Comparison of ENCODE assay signal across 8 cellular contexts in genomic region chr12:119229837-119230236, GRCh38. TPM values are rescaled to one million over a fixed set of nuclear protein-coding genes. Genes with fewer than 3 reads are reported as not detected.
DNase-seq lines count a peak whose midpoint lies in the region; ATAC-seq and TF ChIP-seq lines count a peak whose summit lies in the region.

No MANE protein-coding gene starts in this region.

- H3K4me1 ChIP-seq in HAP-1 = no peaks in the 10 kb centered on the region
- H3K4me1 ChIP-seq in OCI-LY1 (ENCODE audit: insufficient read depth, low read length, severe bottlenecking) = no peaks in the 10 kb centered on the region
- peaks cover 0 to under 1% of the 10 kb centered on the region in 2 experiments for H3K4me1 ChIP-seq in trophoblast cell (ENCODE audit: control insufficient read depth in 1 of 2, insufficient read depth in 2 of 2, low read length in 2 of 2)

- H2AFZ ChIP-seq in OCI-LY1 (ENCODE audit: low read length) = 0 out of 2 replicates have a peak overlapping the region, but pooled peaks have one; percentile 27
- peak overlapping the region; percentile 90 for H2AFZ ChIP-seq in trophoblast cell (ENCODE audit: insufficient read depth, low read length, poor library complexity)

- TF ChIP-seq CTCF in OCI-LY1 (IDR thresholded peaks at IDR 0.05; ENCODE audit: low read length) (no peak), fibroblast of mammary gland (conservative IDR thresholded peaks at IDR 0.05; ENCODE audit: control insufficient read depth, insufficient read depth, low read depth, low read length) (no peak)

- H3K9me2 ChIP-seq in OCI-LY1 (ENCODE audit: low read depth, low read length) = no peaks in the 10 kb centered on the region

- no peak overlapping the region for H4K12ac ChIP-seq in trophoblast cell (ENCODE audit: low read depth, low read length)

- no peak overlapping the region for H2AK5ac ChIP-seq in trophoblast cell (ENCODE audit: low read length)

- no peaks in the 10 kb centered on the region for H3K36me3 Mint-ChIP-seq in T-helper 17 cell (ENCODE audit: low read depth)
- H3K36me3 Mint-ChIP-seq in activated naive CD8-positive, alpha-beta T cell treated with anti-CD3 and anti-CD28 coated beads for 36 hours = no peaks in the 10 kb centered on the region

- H3K4me3 ChIP-seq in HAP-1 (no peak overlapping the region), OCI-LY1 (ENCODE audit: low read depth, low read length, poor library complexity, severe bottlenecking) (no peak overlapping the region), fibroblast of mammary gland (ENCODE audit: control insufficient read depth, low read depth, low read length) (no peak overlapping the region), trophoblast cell (ENCODE audit: low read depth, low read length) (no peak overlapping the region)

- no peak overlapping the region for H2BK120ac ChIP-seq in trophoblast cell (ENCODE audit: insufficient read depth, low read length, poor library complexity)

- no peak overlapping the region for H3K27ac Mint-ChIP-seq in T-helper 17 cell
- H3K27ac Mint-ChIP-seq in activated naive CD8-positive, alpha-beta T cell treated with anti-CD3 and anti-CD28 coated beads for 36 hours = no peak overlapping the region

- H3K79me1 ChIP-seq in trophoblast cell (ENCODE audit: low read length) = no peaks in the 10 kb centered on the region

- H3K4me1 Mint-ChIP-seq in T-helper 17 cell = no peaks in the 10 kb centered on the region
- no peaks in the 10 kb centered on the region for H3K4me1 Mint-ChIP-seq in activated naive CD8-positive, alpha-beta T cell treated with anti-CD3 and anti-CD28 coated beads for 36 hours

- no peak for ATAC-seq in T-helper 17 cell
- ATAC-seq in GM18858 (IDR thresholded peaks at IDR 0.05; ENCODE audit: unreplicated experiment) = no peak

- H2BK12ac ChIP-seq in trophoblast cell (ENCODE audit: low read length) = no peak overlapping the region

- H3K27me3 ChIP-seq in HAP-1 (ENCODE audit: low read depth) = no peaks in the 10 kb centered on the region
- H3K27me3 ChIP-seq in OCI-LY1 (ENCODE audit: insufficient read depth, low read length) = no peaks in the 10 kb centered on the region
- H3K27me3 ChIP-seq in trophoblast cell (ENCODE audit: insufficient read depth, low read length) = no peaks in the 10 kb centered on the region

- peaks cover under 1% of the 10 kb centered on the region for H3K27me3 Mint-ChIP-seq in T-helper 17 cell
- H3K27me3 Mint-ChIP-seq in activated naive CD8-positive, alpha-beta T cell treated with anti-CD3 and anti-CD28 coated beads for 36 hours = peaks cover 4% of the 10 kb centered on the region

- H3K9me3 ChIP-seq in HAP-1 (no peaks in the 10 kb centered on the region), OCI-LY1 (ENCODE audit: low read length) (no peaks in the 10 kb centered on the region), trophoblast cell (ENCODE audit: insufficient read depth, low read depth, low read length) (peaks cover 2% of the 10 kb centered on the region), T-helper 17 cell (ENCODE audit: control insufficient read depth, low read length, poor library complexity, severe bottlenecking) (no peaks in the 10 kb centered on the region)

- no peak overlapping the region for H3K27ac ChIP-seq in OCI-LY1 (ENCODE audit: low read depth, low read length, poor library complexity, severe bottlenecking)
- no peak overlapping the region for H3K27ac ChIP-seq in trophoblast cell (ENCODE audit: low read depth, low read length)

- H3K14ac ChIP-seq in trophoblast cell (ENCODE audit: low read length) = peak overlapping the region; percentile 69

- peak overlapping the region; percentile 57 for H4K91ac ChIP-seq in trophoblast cell (ENCODE audit: low read depth, low read length)

- no peaks in the 10 kb centered on the region for H4K20me1 ChIP-seq in OCI-LY1 (ENCODE audit: insufficient read depth, low read length)

- H3K4me2 ChIP-seq in OCI-LY1 (ENCODE audit: low read length) = no peak overlapping the region
- peak overlapping the region; percentile 60 for H3K4me2 ChIP-seq in trophoblast cell (ENCODE audit: low read length)

- no peaks in the 10 kb centered on the region for H3F3A ChIP-seq in OCI-LY1 (ENCODE audit: insufficient read depth, low read length)

- no peak overlapping the region for H3K18ac ChIP-seq in trophoblast cell (ENCODE audit: low read length)

- no peak overlapping the region for H3K4me3 Mint-ChIP-seq in T-helper 17 cell
- no peak overlapping the region for H3K4me3 Mint-ChIP-seq in activated naive CD8-positive, alpha-beta T cell treated with anti-CD3 and anti-CD28 coated beads for 36 hours

- H3K36me3 ChIP-seq in HAP-1 (replicated peaks) (no peaks in the 10 kb centered on the region), OCI-LY1 (ENCODE audit: insufficient read depth, low read length) (no peaks in the 10 kb centered on the region), trophoblast cell (ENCODE audit: control insufficient read depth in 1 of 2, insufficient read depth in 2 of 2, low read length in 2 of 2) (no peaks in the 10 kb centered on the region)

- in situ Hi-C loops in HAP-1 (cut with MboI; ENCODE audit: low sequenced_read_pairs) = no loop called here

- H2BK5ac ChIP-seq in trophoblast cell (ENCODE audit: low read depth, low read length, poor library complexity) = no peak overlapping the region

- H3K79me2 ChIP-seq in OCI-LY1 (ENCODE audit: insufficient read depth, low read length) (no peaks in the 10 kb centered on the region), trophoblast cell (ENCODE audit: control insufficient read depth, insufficient read depth, low read length, poor library complexity) (peaks cover 2% of the 10 kb centered on the region)

- peak; percentile 42 to 71 for DNase-seq in HAP-1 (ENCODE audit: low spot score in 2 of 2)
- peak; percentile 29 for DNase-seq in fibroblast of mammary gland (ENCODE audit: low read depth)
- peak; percentile 43 to 84 for DNase-seq in trophoblast cell
- no peak for DNase-seq in T-helper 17 cell
- no peak for DNase-seq in activated naive CD8-positive, alpha-beta T cell treated with anti-CD3 and anti-CD28 coated beads for 36 hours
- DNase-seq in SKM-1 (lab: John Stamatoyannopoulos, UW; ENCODE audit: unreplicated experiment) = no peak

- H4K8ac ChIP-seq in trophoblast cell (ENCODE audit: low read depth, low read length) = peak overlapping the region; percentile 95

- H3K23ac ChIP-seq in trophoblast cell (ENCODE audit: low read length) = no peak overlapping the region

- peak overlapping the region; percentile 33 for H3K4ac ChIP-seq in trophoblast cell (ENCODE audit: low read depth, low read length)

- whole genome bisulfite sequencing in trophoblast cell (ENCODE audit: extremely low coverage, insufficient coverage, insufficient read length) = no CpG with 5 or more reads among the region's 9 CpGs

- H3K9me3 Mint-ChIP-seq in activated naive CD8-positive, alpha-beta T cell treated with anti-CD3 and anti-CD28 coated beads for 36 hours = no peaks in the 10 kb centered on the region

- H3K9ac ChIP-seq in OCI-LY1 (ENCODE audit: low read length) = no peak overlapping the region
- H3K9ac ChIP-seq in trophoblast cell (ENCODE audit: low read length) = no peak overlapping the region

RNA-seq across cellular contexts. Expression of gene HSPB8, which starts 51.1 kb away (rescaled TPM):
- 373 and 404 TPM in 2 replicates for polyA plus RNA-seq in trophoblast cell (2013)
- not detected for total RNA-seq in T-helper 17 cell
- total RNA-seq in activated naive CD8-positive, alpha-beta T cell treated with anti-CD3 and anti-CD28 coated beads for 36 hours = not detected

Comparison
In these comparisons a context has a peak if more than half of its experiments do, and no peak if none do; other contexts are left out.
1. DNase-seq: peak in HAP-1 (2 of 2), fibroblast of mammary gland (single experiment) and trophoblast cell (2 of 2); none in T-helper 17 cell (0 of 3), activated naive CD8-positive, alpha-beta T cell treated with anti-CD3 and anti-CD28 coated beads for 36 hours (single experiment) and SKM-1 (single experiment).